Comparison of ENCODE assay signal across 8 cellular contexts in the genomic region with DNA sequence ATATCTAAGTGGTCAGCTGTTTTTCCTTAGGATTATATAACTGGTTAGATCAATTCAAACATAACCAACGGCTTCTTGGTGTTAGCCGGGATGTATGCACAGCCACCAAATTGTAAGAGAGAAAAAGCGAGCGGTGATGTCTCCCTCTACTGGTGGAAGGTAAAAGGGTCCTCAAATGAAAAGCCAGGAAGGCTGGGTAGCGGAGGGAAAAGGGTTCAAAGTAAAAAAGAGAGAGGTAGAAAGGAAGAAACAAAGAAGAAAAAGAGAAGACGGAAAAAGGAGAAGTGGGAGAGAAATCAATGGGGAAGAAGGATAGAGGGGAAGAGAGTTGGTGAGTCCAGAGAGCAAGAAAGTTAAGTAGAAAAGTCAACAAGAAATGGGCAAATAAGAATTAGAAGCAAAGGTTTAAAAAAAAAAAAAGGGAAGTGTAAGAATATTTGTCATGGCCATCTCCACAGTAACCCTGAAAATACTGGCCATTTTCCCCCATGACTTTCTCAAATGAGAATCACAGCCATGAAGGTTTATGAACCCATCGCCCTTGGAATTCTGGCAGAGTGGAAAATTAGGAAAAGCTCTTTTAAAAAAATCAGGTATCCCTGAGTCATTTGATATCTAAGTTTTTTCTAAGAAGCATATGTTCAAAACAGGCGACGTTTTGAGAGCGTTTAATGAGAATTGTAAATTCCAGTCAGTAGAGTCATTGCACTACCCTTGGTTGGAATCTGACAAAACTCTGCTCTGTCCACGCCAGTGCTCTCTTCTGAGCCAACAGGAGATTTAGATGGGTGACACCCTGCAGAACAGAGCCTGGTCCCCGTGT.
A peak's percentile ranks its signal among the peaks of the same experiment; 100 is the strongest.
DNase-seq lines count a peak whose midpoint lies in the region; ATAC-seq and TF ChIP-seq lines count a peak whose summit lies in the region.

No MANE protein-coding gene starts in this region.

- ATAC-seq in body of pancreas (peak; percentile 72), GM21619 (IDR thresholded peaks at IDR 0.05; ENCODE audit: unreplicated experiment) (no peak)

- TF ChIP-seq CTCF in GM13977 (IDR thresholded peaks at IDR 0.05; ENCODE audit: extremely low read depth, insufficient read depth, missing control alignments) (peak; percentile 77), body of pancreas (IDR thresholded peaks at IDR 0.05) (peak; percentile 72 to 95 (median 84))

- H3K4me3 Mint-ChIP-seq in T-helper 2 cell treated with Interferon-gamma antibody and Interleukin-4, amounts not matched to agents 5 μg/mL and 100 μg/mL, for 36 hours, result no peak overlapping the region

- no peaks in the 10 kb centered on the region for H3K36me3 Mint-ChIP-seq in T-helper 2 cell treated with Interferon-gamma antibody and Interleukin-4, amounts not matched to agents 5 μg/mL and 100 μg/mL, for 36 hours (ENCODE audit: low read depth)

- peaks cover 14% of the 10 kb centered on the region for H3K27me3 Mint-ChIP-seq in T-helper 2 cell treated with Interferon-gamma antibody and Interleukin-4, amounts not matched to agents 5 μg/mL and 100 μg/mL, for 36 hours (ENCODE audit: low read depth)

- DNase-seq in AG08396 (ENCODE audit: low spot score) (peak; percentile 78), GM13977 (ENCODE audit: low spot score) (peak; percentile 83), NCI-H1092 (lab: John Stamatoyannopoulos, UW) (peak; percentile 56), body of pancreas (peak; percentile 51 to 64 (median 58)), inferior parietal cortex (ENCODE audit: extremely low spot score) (peak; percentile 90)
- peak; percentile 40 for DNase-seq in T-helper 2 cell treated with Interferon-gamma antibody and Interleukin-4, amounts not matched to agents 5 μg/mL and 100 μg/mL, for 36 hours (ENCODE audit: low spot score)
- DNase-seq in stimulated activated CD4-positive, alpha-beta T cell treated with anti-CD3 and anti-CD28 coated beads, Interleukin-2, amount 100 ng/mL, for 24 hours, result peak; percentile 58 to 65

- intact Hi-C loops in body of pancreas (cut with DNase I), result loop anchor here (5.0 kb wide), 1 partner anchor 350 kb away; no protein-coding TSS in a partner anchor

- in situ Hi-C loops in GM13977 (cut with MboI; ENCODE audit: low pct_unique_long_range_greater_than_20kb, low sequenced_read_pairs, unreplicated experiment), result no loop called here

- H3K9me3 ChIP-seq in body of pancreas, result no peaks in the 10 kb centered on the region

- H3K27me3 ChIP-seq in body of pancreas, result no peaks in the 10 kb centered on the region

- no peak overlapping the region for H3K27ac ChIP-seq in body of pancreas

- H3K36me3 ChIP-seq in body of pancreas (replicated peaks in 1 of 2; ENCODE audit: insufficient read depth in 1 of 2, low read depth in 2 of 2), result no peaks in the 10 kb centered on the region

- H3K27ac Mint-ChIP-seq in T-helper 2 cell treated with Interferon-gamma antibody and Interleukin-4, amounts not matched to agents 5 μg/mL and 100 μg/mL, for 36 hours, result peak overlapping the region; percentile 38

- WGBS in body of pancreas, 2 donors, result 39 to 40% methylated on average over 12 of the region's 12 CpGs

- no peak for TF ChIP-seq POLR2A in body of pancreas (IDR thresholded peaks at IDR 0.05)

- H3K4me3 ChIP-seq in body of pancreas, result no peak overlapping the region

- H3K4me1 ChIP-seq in body of pancreas, result no peaks in the 10 kb centered on the region

- H3K9me3 Mint-ChIP-seq in T-helper 2 cell treated with Interferon-gamma antibody and Interleukin-4, amounts not matched to agents 5 μg/mL and 100 μg/mL, for 36 hours, result no peaks in the 10 kb centered on the region

- H3K4me1 Mint-ChIP-seq in T-helper 2 cell treated with Interferon-gamma antibody and Interleukin-4, amounts not matched to agents 5 μg/mL and 100 μg/mL, for 36 hours (ENCODE audit: low read depth), result peaks cover 7% of the 10 kb centered on the region

Comparison
In these comparisons a context has a peak if more than half of its experiments do, and no peak if none do; other contexts are left out.
1. DNase-seq: peak in every context shown above with its lines; median percentile 90 in inferior parietal cortex; 83 in GM13977; 78 in AG08396; 62 in stimulated activated CD4-positive, alpha-beta T cell treated with anti-CD3 and anti-CD28 coated beads, Interleukin-2, amount 100 ng/mL, for 24 hours; 58 in body of pancreas; 56 in NCI-H1092; 40 in T-helper 2 cell treated with Interferon-gamma antibody and Interleukin-4, amounts not matched to agents 5 μg/mL and 100 μg/mL, for 36 hours.